8 cellular contexts compared by ENCODE assay signal in genomic region chr22:28741758-28742561, GRCh38. TPM values are rescaled to one million over a fixed set of nuclear protein-coding genes. Genes with fewer than 3 reads are reported as not detected.
A peak's percentile ranks its signal among the peaks of the same experiment; 100 is the strongest.
DNase-seq lines count a peak whose midpoint lies in the region; ATAC-seq and TF ChIP-seq lines count a peak whose summit lies in the region.

Gene CHEK2, minus strand, starts transcription at chr22:28741820. Its CDS starts 7,099 bp downstream, at chr22:28734721.
Gene HSCB, plus strand, starts transcription at chr22:28742039. Its CDS starts 57 bp downstream, at chr22:28742096.

- TF ChIP-seq CTCF in AG10803 (conservative IDR thresholded peaks at IDR 0.05; ENCODE audit: low read length): no peak

- DNase-seq in AG10803 (ENCODE audit: low read depth): peak; percentile 97
- DNase-seq in NCI-H446 treated with DMSO at 0.1 percent for 48 hours (lab: John Stamatoyannopoulos, UW): peak; percentile 99
- DNase-seq in activated CD4-positive, CD25-positive, alpha-beta regulatory T cell treated with anti-CD3 and anti-CD28 coated beads, Interleukin-2, amount 50 U/mL, for 72 hours: peak; percentile 93
- peak; percentile 98 for DNase-seq in cerebellum (ENCODE audit: low spot score)
- DNase-seq in islet precursor cell: peak; percentile 100
- DNase-seq in stimulated activated CD4-positive, alpha-beta T cell treated with anti-CD3 and anti-CD28 coated beads, Interleukin-12 subunit alpha, Interleukin-12 subunit beta, amount 100 ng/mL, for 48 hours (ENCODE audit: low read depth in 2 of 3, low spot score in 1 of 3): peak; percentile 94 to 98 (median 95)

- peak within 1 kb of the TSS; percentile 92 for H3K4me3 ChIP-seq in AG10803 (ENCODE audit: low read length)

- ATAC-seq in GM19035 (IDR thresholded peaks at IDR 0.05; ENCODE audit: unreplicated experiment) (peak; percentile 91), HG03354 (IDR thresholded peaks at IDR 0.05; ENCODE audit: poor library complexity, severe bottlenecking, unreplicated experiment) (peak; percentile 94)

RNA-seq across cellular contexts. Expression of gene CHEK2, which starts in this region (rescaled TPM):
- 6.1 TPM for total RNA-seq in cerebellum

RNA-seq across cellular contexts. Expression of gene HSCB, which starts in this region (rescaled TPM):
- total RNA-seq in cerebellum: 4.1 TPM

Comparison
In these comparisons a context has a peak if more than half of its experiments do, and no peak if none do; other contexts are left out.
1. Peak in every context shown above with its lines: DNase-seq, ATAC-seq and H3K4me3 ChIP-seq.